In the genomic region with DNA sequence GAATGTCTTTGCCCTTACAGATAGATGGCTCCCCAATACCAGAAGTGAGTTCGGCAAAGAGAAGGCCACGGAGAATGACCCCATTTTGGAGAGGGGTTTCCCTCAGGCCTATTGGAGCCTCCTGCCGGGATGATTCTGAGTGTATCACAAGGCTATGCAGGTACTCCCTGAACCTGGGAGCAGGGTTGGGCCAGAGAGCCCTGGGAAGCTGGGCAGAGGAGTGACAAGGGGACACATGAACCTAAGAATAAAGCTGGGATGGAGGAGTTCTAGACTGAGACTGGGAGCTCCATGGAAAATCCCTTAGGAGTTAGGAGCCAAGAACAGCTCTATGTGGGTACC, we compare ENCODE assay signal across 1 cellular context.
TF ChIP-seq lines count a peak whose summit lies in the region.

No MANE protein-coding gene starts in this region.

TF ChIP-seq in K562, 482 proteins besides CTCF, POLR2A, EP300 and RAD21:
- TF ChIP-seq TEAD2 (tag; IDR thresholded peaks at IDR 0.05) (no peak), CHD4 (IDR thresholded peaks at IDR 0.05; ENCODE audit: insufficient read depth, insufficient replicate concordance, low read depth, low read length, poor library complexity, severe bottlenecking) (no peak), SUPT5H (IDR thresholded peaks at IDR 0.05) (0 out of 2 replicates have a peak, but pooled peaks have one; percentile 15), CBX5 (IDR thresholded peaks at IDR 0.05; ENCODE audit: borderline replicate concordance, low read depth) (no peak), MTA2 (IDR thresholded peaks at IDR 0.05; ENCODE audit: low read depth) (no peak), ZBTB34 (CRISPR knock-in tag; IDR thresholded peaks at IDR 0.05) (no peak)
